ENCODE assay signal across 20 cellular contexts in genomic region chr7:126658684-126659083, GRCh38.
A peak's percentile ranks its signal among the peaks of the same experiment; 100 is the strongest.
DNase-seq lines count a peak whose midpoint lies in the region; ATAC-seq and TF ChIP-seq lines count a peak whose summit lies in the region.
"Had no signal": no experiment of that assay in that cellular context is flagged by ENCODE, and none has a peak within 500 bp of the region (broad histone marks: within the 10 kb centered on the region; RNA-seq: fewer than 3 reads in every experiment).

No MANE protein-coding gene starts in this region.

- H3K4me3 ChIP-seq in mesendoderm (ENCODE audit: low read length) (no peak overlapping the region), tibial nerve (no peak overlapping the region)
- H3K4me3 ChIP-seq: stomach, vagina had no signal

- H3K4me1 ChIP-seq in mesendoderm (ENCODE audit: control insufficient read depth, low read depth, low read length) (no peaks in the 10 kb centered on the region), tibial nerve (no peaks in the 10 kb centered on the region)
- H3K4me1 ChIP-seq: BE2C, foreskin keratinocyte, stomach, vagina had no signal

- H2BK120ac ChIP-seq in mesendoderm (ENCODE audit: low read depth, low read length) = no peak overlapping the region

- ATAC-seq in GM18870 (IDR thresholded peaks at IDR 0.05; ENCODE audit: unreplicated experiment) (peak; percentile 13), HG02571 (IDR thresholded peaks at IDR 0.05; ENCODE audit: unreplicated experiment) (peak; percentile 15), HG03280 (IDR thresholded peaks at IDR 0.05; ENCODE audit: unreplicated experiment) (peak; percentile 36)
- no peak for ATAC-seq in activated T-cell treated with anti-CD3 and anti-CD28 coated beads, Interleukin-2, amount 50 U/mL, for 4 hours
- ATAC-seq: foreskin keratinocyte, left ventricle myocardium superior had no signal

- TF ChIP-seq POLR2A in tibial nerve (IDR thresholded peaks at IDR 0.05) = no peak

- no peak overlapping the region for H3K56ac ChIP-seq in mesendoderm (ENCODE audit: low read length)

- no peak overlapping the region for H3K9ac ChIP-seq in mesendoderm (ENCODE audit: low read length)

- H3K27me3 Mint-ChIP-seq in activated T-cell treated with anti-CD3 and anti-CD28 coated beads, Interleukin-2, amount 50 U/mL, for 4 hours (ENCODE audit: low read depth) = no peaks in the 10 kb centered on the region
- H3K27me3 Mint-ChIP-seq: naive B cell had no signal

- no peak overlapping the region for H3K23ac ChIP-seq in mesendoderm (ENCODE audit: low read length)

- H2BK15ac ChIP-seq in mesendoderm (replicated peaks; ENCODE audit: low read depth) = no peak overlapping the region

- no peak overlapping the region for H4K5ac ChIP-seq in mesendoderm (ENCODE audit: low read length)

- no peak overlapping the region for H3K4me3 Mint-ChIP-seq in activated T-cell treated with anti-CD3 and anti-CD28 coated beads, Interleukin-2, amount 50 U/mL, for 4 hours
- H3K4me3 Mint-ChIP-seq: activated T-helper 1 cell treated with anti-CD3 and anti-CD28 coated beads, Interleukin-12 subunit alpha, Interleukin-12 subunit beta, Interleukin-2, Interleukin-4 antibody, amounts not matched to agents 30 ng/mL and 10 ng/mL and 1 ng/mL, durations not matched to agents 14 hours and 24 hours and 36 hours; central memory CD8-positive, alpha-beta T cell; T-helper 2 cell treated with Interferon-gamma antibody and Interleukin-4, amounts not matched to agents 5 μg/mL and 100 μg/mL, for 36 hours had no signal

- no peak overlapping the region for H3K4ac ChIP-seq in mesendoderm (ENCODE audit: low read depth, low read length)

- H3K4me2 ChIP-seq in mesendoderm (ENCODE audit: low read length) = no peak overlapping the region

- H2BK5ac ChIP-seq in mesendoderm (ENCODE audit: low read length) = no peak overlapping the region

- WGBS in mesendoderm (ENCODE audit: extremely low coverage, insufficient coverage, low lambda C conversion rate) = no CpG with 5 or more reads among the region's 16 CpGs
- WGBS in tibial nerve, 2 donors = 84 to 89% methylated on average over 16 of the region's 16 CpGs

- peaks cover 4% of the 10 kb centered on the region for H3K9me3 Mint-ChIP-seq in activated T-cell treated with anti-CD3 and anti-CD28 coated beads, Interleukin-2, amount 50 U/mL, for 4 hours
- H3K9me3 Mint-ChIP-seq: activated T-helper 1 cell treated with anti-CD3 and anti-CD28 coated beads, Interleukin-12 subunit alpha, Interleukin-12 subunit beta, Interleukin-2, Interleukin-4 antibody, amounts not matched to agents 30 ng/mL and 10 ng/mL and 1 ng/mL, durations not matched to agents 14 hours and 24 hours and 36 hours; central memory CD8-positive, alpha-beta T cell; T-helper 2 cell treated with Interferon-gamma antibody and Interleukin-4, amounts not matched to agents 5 μg/mL and 100 μg/mL, for 36 hours had no signal

- H3K18ac ChIP-seq in mesendoderm (ENCODE audit: low read length) = no peak overlapping the region

- H3K27me3 ChIP-seq in mesendoderm (ENCODE audit: insufficient read depth, low read length, poor library complexity) (no peaks in the 10 kb centered on the region), tibial nerve (no peaks in the 10 kb centered on the region)
- H3K27me3 ChIP-seq: BE2C, foreskin keratinocyte, stomach, vagina had no signal

- H3K4me1 Mint-ChIP-seq in activated T-cell treated with anti-CD3 and anti-CD28 coated beads, Interleukin-2, amount 50 U/mL, for 4 hours (ENCODE audit: low read depth) = no peaks in the 10 kb centered on the region
- H3K4me1 Mint-ChIP-seq: central memory CD8-positive, alpha-beta T cell; naive B cell had no signal

- no peak overlapping the region for H2AK5ac ChIP-seq in mesendoderm (ENCODE audit: low read length)

- H3K9me3 ChIP-seq in tibial nerve = no peaks in the 10 kb centered on the region
- H3K9me3 ChIP-seq: BE2C, stomach, vagina had no signal

- no peaks in the 10 kb centered on the region for H3K36me3 ChIP-seq in mesendoderm (ENCODE audit: control insufficient read depth, insufficient read depth, low read length)
- H3K36me3 ChIP-seq in tibial nerve = no peaks in the 10 kb centered on the region
- H3K36me3 ChIP-seq: BE2C, stomach, vagina had no signal

- TF ChIP-seq CTCF in tibial nerve (IDR thresholded peaks at IDR 0.05) = no peak

- no peaks in the 10 kb centered on the region for H3K36me3 Mint-ChIP-seq in activated T-cell treated with anti-CD3 and anti-CD28 coated beads, Interleukin-2, amount 50 U/mL, for 4 hours (ENCODE audit: insufficient read depth)
- H3K36me3 Mint-ChIP-seq: naive B cell had no signal

- no peak overlapping the region for H3K27ac ChIP-seq in mesendoderm (ENCODE audit: low read depth, low read length)
- H3K27ac ChIP-seq in tibial nerve = no peak overlapping the region
- H3K27ac ChIP-seq: foreskin keratinocyte, stomach, vagina had no signal

- H4K8ac ChIP-seq in mesendoderm (ENCODE audit: low read depth, low read length) = peak overlapping the region; percentile 28

- DNase-seq in mesendoderm (no peak), NCI-H2107 treated with DMSO at 0.1 percent for 48 hours (lab: John Stamatoyannopoulos, UW; ENCODE audit: unreplicated experiment) (no peak), tibial nerve (ENCODE audit: low spot score in 2 of 2) (no peak)
- DNase-seq in activated T-cell treated with anti-CD3 and anti-CD28 coated beads, Interleukin-2, amount 50 U/mL, for 4 hours = no peak
- DNase-seq: BE2C, foreskin keratinocyte, left ventricle myocardium superior, naive B cell, NCI-H1092, NCI-H2171 treated with DMSO at 0.1 percent for 48 hours, posterior cingulate gyrus, SHP77, stomach had no signal

- no peaks in the 10 kb centered on the region for H3K79me2 ChIP-seq in mesendoderm (ENCODE audit: control insufficient read depth, insufficient read depth, low read length)

- no peak for TF ChIP-seq EP300 in tibial nerve (IDR thresholded peaks at IDR 0.05)

- no peaks in the 10 kb centered on the region for H3K79me1 ChIP-seq in mesendoderm (ENCODE audit: low read length)

Comparison
In these comparisons a context has a peak if more than half of its experiments do, and no peak if none do; other contexts are left out.
1. ATAC-seq: peak in GM18870 (single experiment), HG02571 (single experiment) and HG03280 (single experiment); none in activated T-cell treated with anti-CD3 and anti-CD28 coated beads, Interleukin-2, amount 50 U/mL, for 4 hours (0 of 2).